Comparison of ENCODE assay signal across 20 cellular contexts in the genomic region with DNA sequence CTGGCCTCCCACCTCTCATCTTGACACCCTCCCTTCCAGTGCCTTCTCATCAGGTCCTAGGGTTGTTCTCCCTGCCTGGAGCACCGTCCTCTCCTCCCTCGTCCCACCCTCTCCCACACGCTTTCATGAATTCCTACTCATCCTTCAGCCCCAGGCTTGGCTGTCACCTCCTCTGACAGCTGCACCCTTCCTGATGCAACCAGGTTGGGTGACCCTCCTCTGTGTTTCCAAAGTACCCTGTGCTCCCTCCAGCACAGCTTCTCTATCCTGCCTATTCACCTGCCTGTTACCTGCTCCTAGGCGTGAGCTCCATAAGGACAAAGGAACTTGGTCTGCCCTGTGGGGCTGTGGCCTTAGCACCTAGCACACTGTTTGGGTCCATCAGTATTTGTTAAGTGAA. TPM values are rescaled to one million over a fixed set of nuclear protein-coding genes. Genes with fewer than 3 reads are reported as not detected.
A peak's percentile ranks its signal among the peaks of the same experiment; 100 is the strongest.
DNase-seq lines count a peak whose midpoint lies in the region; ATAC-seq and TF ChIP-seq lines count a peak whose summit lies in the region.
"Had no signal": no experiment of that assay in that cellular context is flagged by ENCODE, and none has a peak within 500 bp of the region (broad histone marks: within the 10 kb centered on the region; RNA-seq: fewer than 3 reads in every experiment).

No MANE protein-coding gene starts in this region.

- H3K27ac Mint-ChIP-seq in T-helper 1 cell treated with Interleukin-12 subunit alpha and Interleukin-12 subunit beta and Interleukin-4 antibody, amounts not matched to agents 30 μg/mL and 1 μg/mL, for 36 hours: peak overlapping the region; percentile 47
- peak overlapping the region; percentile 84 for H3K27ac Mint-ChIP-seq in central memory CD8-positive, alpha-beta T cell (ENCODE audit: low read depth)
- peak overlapping the region; percentile 18 for H3K27ac Mint-ChIP-seq in osteocyte (ENCODE audit: unreplicated experiment)

- no peaks in the 10 kb centered on the region for H3K9me3 ChIP-seq in HEK293 (ENCODE audit: control insufficient read depth, insufficient read depth, low read depth, low read length)

- H3K36me3 Mint-ChIP-seq in T-helper 1 cell treated with Interleukin-12 subunit alpha and Interleukin-12 subunit beta and Interleukin-4 antibody, amounts not matched to agents 30 μg/mL and 1 μg/mL, for 36 hours (ENCODE audit: low read depth): peaks cover 43% of the 10 kb centered on the region
- peaks cover 39% of the 10 kb centered on the region for H3K36me3 Mint-ChIP-seq in central memory CD8-positive, alpha-beta T cell (ENCODE audit: insufficient read depth)
- peaks cover 36% of the 10 kb centered on the region for H3K36me3 Mint-ChIP-seq in osteocyte (ENCODE audit: unreplicated experiment)

- no peak for ATAC-seq in central memory CD8-positive, alpha-beta T cell (replicated peaks; ENCODE audit: extremely low read depth, poor library complexity, severe bottlenecking)
- no peak for ATAC-seq in GM19467 (IDR thresholded peaks at IDR 0.05; ENCODE audit: unreplicated experiment)
- ATAC-seq: activated T-cell treated with anti-CD3 and anti-CD28 coated beads, Interleukin-2, amount 50 U/mL, for 4 hours; left ventricle myocardium superior; Panc1; SK-N-SH treated with all-trans-retinoic acid at 6 μM for 48 hours had no signal

- H3K4me1 ChIP-seq in HEK293 (ENCODE audit: control insufficient read depth, insufficient read depth, low read length): no peaks in the 10 kb centered on the region

- no peaks in the 10 kb centered on the region for H3K27me3 Mint-ChIP-seq in T-helper 1 cell treated with Interleukin-12 subunit alpha and Interleukin-12 subunit beta and Interleukin-4 antibody, amounts not matched to agents 30 μg/mL and 1 μg/mL, for 36 hours (ENCODE audit: low read depth)
- no peaks in the 10 kb centered on the region for H3K27me3 Mint-ChIP-seq in central memory CD8-positive, alpha-beta T cell
- no peaks in the 10 kb centered on the region for H3K27me3 Mint-ChIP-seq in osteocyte (ENCODE audit: unreplicated experiment)

- H3K9me3 Mint-ChIP-seq in T-helper 1 cell treated with Interleukin-12 subunit alpha and Interleukin-12 subunit beta and Interleukin-4 antibody, amounts not matched to agents 30 μg/mL and 1 μg/mL, for 36 hours: no peaks in the 10 kb centered on the region
- H3K9me3 Mint-ChIP-seq in central memory CD8-positive, alpha-beta T cell: no peaks in the 10 kb centered on the region
- H3K9me3 Mint-ChIP-seq in osteocyte (ENCODE audit: unreplicated experiment): no peaks in the 10 kb centered on the region
- H3K9me3 Mint-ChIP-seq: activated T-cell treated with anti-CD3 and anti-CD28 coated beads, Interleukin-2, amount 50 U/mL, for 4 hours had no signal

- DNase-seq in T-helper 1 cell (no peak), osteocyte (ENCODE audit: extremely low spot score, unreplicated experiment) (no peak), C1 segment of cervical spinal cord (lab: John Stamatoyannopoulos, UW) (no peak), NCI-H510A (lab: John Stamatoyannopoulos, UW) (no peak)
- DNase-seq in central memory CD8-positive, alpha-beta T cell (ENCODE audit: low spot score in 2 of 2): no peak
- DNase-seq: activated T-cell treated with anti-CD3 and anti-CD28 coated beads, Interleukin-2, amount 50 U/mL, for 4 hours; cerebellar nuclear complex; DMS53; left ventricle myocardium superior; NCI-H1417; posterior cingulate gyrus; stimulated activated CD4-positive, alpha-beta T cell treated with anti-CD3 and anti-CD28 coated beads, Interleukin-4, amount 100 ng/mL, for 24 hours; substantia nigra had no signal

- no peak overlapping the region for H3K4me3 ChIP-seq in HEK293 (ENCODE audit: low read depth, low read length)
- H3K4me3 ChIP-seq: smooth muscle cell had no signal

- no peak overlapping the region for H3K4me3 Mint-ChIP-seq in T-helper 1 cell treated with Interleukin-12 subunit alpha and Interleukin-12 subunit beta and Interleukin-4 antibody, amounts not matched to agents 30 μg/mL and 1 μg/mL, for 36 hours
- no peak overlapping the region for H3K4me3 Mint-ChIP-seq in central memory CD8-positive, alpha-beta T cell
- no peak overlapping the region for H3K4me3 Mint-ChIP-seq in osteocyte (ENCODE audit: unreplicated experiment)
- H3K4me3 Mint-ChIP-seq: activated T-cell treated with anti-CD3 and anti-CD28 coated beads, Interleukin-2, amount 50 U/mL, for 4 hours had no signal

- CTCF ChIA-PET in HEK293 (lab: Yijun Ruan, JAX): interaction anchor here (1.0 to 2.8 kb wide), 2 partner anchors 8 to 14 kb away, joined by 3 to 24 read pairs; no protein-coding TSS in a partner anchor

- no peaks in the 10 kb centered on the region for H3K4me1 Mint-ChIP-seq in T-helper 1 cell treated with Interleukin-12 subunit alpha and Interleukin-12 subunit beta and Interleukin-4 antibody, amounts not matched to agents 30 μg/mL and 1 μg/mL, for 36 hours (ENCODE audit: low read depth)
- H3K4me1 Mint-ChIP-seq in central memory CD8-positive, alpha-beta T cell: peaks cover 33% of the 10 kb centered on the region
- H3K4me1 Mint-ChIP-seq in osteocyte (ENCODE audit: unreplicated experiment): peaks cover under 1% of the 10 kb centered on the region

- no peak for TF ChIP-seq CTCF in HEK293 (tag by site-specific recombination; IDR thresholded peaks at IDR 0.05)
- no peak for TF ChIP-seq CTCF in osteocyte (IDR thresholded peaks at IDR 0.05)

- H3K36me3 ChIP-seq in HEK293 (ENCODE audit: control insufficient read depth in 2 of 2, insufficient read depth in 1 of 2, low read length in 2 of 2): peaks cover 17 to 71% of the 10 kb centered on the region in 2 experiments; a peak in 2 of 3 replicates

- no peak overlapping the region for H3K27ac ChIP-seq in HEK293 (ENCODE audit: extremely low read depth, low read depth, low read length)
- H3K27ac ChIP-seq: 22Rv1 had no signal

- POLR2A ChIA-PET in HEK293 (lab: Yijun Ruan, JAX): no interaction called here

TF ChIP-seq in HEK293, 187 proteins besides CTCF, POLR2A, EP300 and RAD21:
- 0 out of 2 replicates have a peak, but pooled peaks have one; percentile 21 for TF ChIP-seq EGR2 (tag by site-specific recombination; IDR thresholded peaks at IDR 0.05; ENCODE audit: low read depth)
- no peak for TF ChIP-seq ZNF292 (tag by site-specific recombination; IDR thresholded peaks at IDR 0.05; ENCODE audit: borderline replicate concordance, low read depth)

RNA-seq across cellular contexts. Expression of a gene that starts 58.4 kb away (rescaled TPM):
- 69.8 and 81.6 TPM in 2 replicates for total RNA-seq in osteocyte

Comparison
In these comparisons a context has a peak if more than half of its experiments do, and no peak if none do; other contexts are left out.
1. H3K27ac Mint-ChIP-seq: peak in every context shown above with its lines; median percentile 84 in central memory CD8-positive, alpha-beta T cell; 47 in T-helper 1 cell treated with Interleukin-12 subunit alpha and Interleukin-12 subunit beta and Interleukin-4 antibody, amounts not matched to agents 30 μg/mL and 1 μg/mL, for 36 hours; 18 in osteocyte.